ENCODE assay signal across 9 cellular contexts in the genomic region with DNA sequence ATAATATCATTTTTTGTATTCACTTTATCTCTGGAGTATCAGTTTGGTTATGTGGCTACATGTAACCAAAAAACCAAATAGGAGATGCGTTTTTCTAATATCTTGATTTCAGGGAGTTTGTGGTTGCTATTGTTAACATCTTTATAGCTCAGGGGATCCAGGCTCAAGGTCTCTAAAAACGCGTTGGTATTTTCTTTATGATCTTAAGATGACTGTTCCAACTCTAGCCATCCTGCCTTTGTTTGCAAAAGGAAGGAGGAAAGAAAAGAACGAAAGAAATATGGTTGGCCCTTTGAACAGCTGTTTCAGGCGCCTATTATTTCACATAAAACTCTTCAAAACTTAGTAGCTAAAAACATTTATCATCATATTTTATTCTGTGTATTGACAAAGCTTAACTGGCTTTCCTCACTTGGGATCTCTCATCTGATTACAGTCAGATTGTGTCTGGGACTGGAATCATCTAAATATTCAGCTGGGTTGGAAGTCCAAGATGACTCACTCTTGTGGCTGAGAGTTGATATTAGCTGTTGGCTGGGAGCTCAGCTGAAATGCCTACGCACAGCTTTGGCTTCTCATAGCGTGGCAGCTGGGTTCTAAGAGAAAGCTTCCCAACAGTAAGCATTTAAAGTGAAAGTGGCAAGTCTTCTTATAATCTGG.
DNase-seq lines count a peak whose midpoint lies in the region; ATAC-seq and TF ChIP-seq lines count a peak whose summit lies in the region.
"Had no signal": no experiment of that assay in that cellular context is flagged by ENCODE, and none has a peak within 500 bp of the region (broad histone marks: within the 10 kb centered on the region; RNA-seq: fewer than 3 reads in every experiment).

No MANE protein-coding gene starts in this region.

- TF ChIP-seq CTCF in AG09319 (IDR thresholded peaks at IDR 0.05; ENCODE audit: low read depth, low read length) (no peak), dorsolateral prefrontal cortex (IDR thresholded peaks at IDR 0.05 in 54 of 56, conservative IDR thresholded peaks at IDR 0.05 in 2 of 56; ENCODE audit: low read depth in 1 of 56, partially characterized antibody in 56 of 56) (no peak), mucosa of descending colon (IDR thresholded peaks at IDR 0.05) (no peak)

- H3K36me3 ChIP-seq in mucosa of descending colon (ENCODE audit: low read depth) = no peaks in the 10 kb centered on the region
- no peaks in the 10 kb centered on the region for H3K36me3 ChIP-seq in HAP-1 (replicated peaks)

- intact Hi-C loops in dorsolateral prefrontal cortex (cut with DNase I) = no loop called here
- intact Hi-C loops in mucosa of descending colon (cut with DNase I, micrococcal nuclease) = no loop called here

- no peaks in the 10 kb centered on the region for H3K27me3 ChIP-seq in dorsolateral prefrontal cortex
- no peaks in the 10 kb centered on the region for H3K27me3 ChIP-seq in HAP-1 (ENCODE audit: low read depth)

- H3K4me3 ChIP-seq in dorsolateral prefrontal cortex (no peak overlapping the region), mucosa of descending colon (no peak overlapping the region), HAP-1 (no peak overlapping the region)

- H3K27ac ChIP-seq in dorsolateral prefrontal cortex = peak overlapping the region in 1 of 59 donors; percentile 21

- no peaks in the 10 kb centered on the region for H3K4me1 ChIP-seq in mucosa of descending colon (ENCODE audit: low read depth)
- no peaks in the 10 kb centered on the region for H3K4me1 ChIP-seq in HAP-1

- in situ Hi-C loops in HAP-1 (cut with MboI; ENCODE audit: low sequenced_read_pairs) = no loop called here

- DNase-seq in AG09319 (ENCODE audit: extremely low read depth, low read depth) (peak; percentile 77), NCI-H446 treated with DMSO at 0.1 percent for 48 hours (lab: John Stamatoyannopoulos, UW) (peak; percentile 15), dorsolateral prefrontal cortex (peak in 6 of 10 donors; percentile 20 to 52 (median 46)), mucosa of descending colon (peak in 1 of 3 donors; percentile 19), HAP-1 (ENCODE audit: low spot score in 2 of 2) (no peak), NCI-H1694 (lab: John Stamatoyannopoulos, UW) (no peak)
- DNase-seq in activated effector memory CD4-positive, alpha-beta T cell treated with anti-CD3 and anti-CD28 coated beads, Interleukin-2, amount 50 U/mL, for 16 hours = no peak
- DNase-seq: activated CD4-positive, alpha-beta memory T cell treated with anti-CD3 and anti-CD28 coated beads, Interleukin-2, amount 10 ng/mL, durations not matched to agents 7 days and 5 days had no signal

- no peaks in the 10 kb centered on the region for H3K9me3 ChIP-seq in mucosa of descending colon
- no peaks in the 10 kb centered on the region for H3K9me3 ChIP-seq in HAP-1

- ATAC-seq in mucosa of descending colon (peak; percentile 67), GM19452 (IDR thresholded peaks at IDR 0.05; ENCODE audit: unreplicated experiment) (no peak)

Comparison
In these comparisons a context has a peak if more than half of its experiments do, and no peak if none do; other contexts are left out.
1. DNase-seq: peak in AG09319 (single experiment), NCI-H446 treated with DMSO at 0.1 percent for 48 hours (single experiment) and dorsolateral prefrontal cortex (6 of 10); none in HAP-1 (0 of 2), NCI-H1694 (single experiment) and activated effector memory CD4-positive, alpha-beta T cell treated with anti-CD3 and anti-CD28 coated beads, Interleukin-2, amount 50 U/mL, for 16 hours (single experiment).